In the genomic region with DNA sequence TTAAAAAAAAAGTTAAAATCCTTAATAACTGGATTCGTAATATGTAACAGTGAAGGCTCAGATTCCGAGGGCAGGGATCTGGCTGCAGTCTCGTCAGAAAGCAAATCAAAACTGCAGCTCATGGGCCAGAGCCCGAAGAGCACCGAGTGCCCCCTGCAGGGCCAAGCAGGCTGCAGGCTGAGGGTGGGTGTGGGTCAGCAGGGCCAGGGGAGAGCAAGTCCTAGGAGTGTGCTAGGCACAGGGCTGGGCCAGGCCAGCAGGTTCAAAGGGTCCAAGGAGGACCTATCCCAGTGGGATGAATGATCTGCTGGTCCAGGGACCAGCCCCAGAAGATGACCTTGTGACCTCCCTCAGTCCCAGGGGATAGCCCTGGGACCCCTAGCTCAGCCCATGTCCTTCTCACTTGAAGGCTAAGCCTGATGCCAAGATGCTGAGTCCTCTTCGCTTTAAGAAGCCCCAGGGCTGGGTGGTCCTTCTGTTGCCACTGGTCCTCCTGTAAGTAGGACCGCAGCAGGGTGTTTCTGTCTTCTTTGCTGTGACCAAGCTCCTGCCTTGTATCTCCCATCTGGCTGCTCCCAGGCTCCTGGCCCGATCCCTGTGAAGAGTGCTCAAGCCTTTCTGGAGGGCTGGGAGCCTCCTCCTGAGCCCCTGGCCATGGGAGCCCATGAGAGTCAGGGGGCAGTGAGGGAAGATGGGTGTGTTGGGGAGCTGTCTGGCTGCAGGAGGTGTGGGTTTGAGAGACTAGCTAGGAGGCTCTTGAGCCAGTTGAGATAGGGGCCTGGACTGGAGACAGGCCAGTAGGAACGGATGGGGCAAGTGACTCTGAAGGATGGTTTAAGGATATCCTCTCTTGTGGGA, we compare ENCODE assay signal across 16 cellular contexts.
DNase-seq lines count a peak whose midpoint lies in the region; ATAC-seq, FAIRE-seq and TF ChIP-seq lines count a peak whose summit lies in the region.
"Had no signal": no experiment of that assay in that cellular context is flagged by ENCODE, and none has a peak within 500 bp of the region (broad histone marks: within the 10 kb centered on the region; RNA-seq: fewer than 3 reads in every experiment).

No MANE protein-coding gene starts in this region.

- no peaks in the 10 kb centered on the region for H3K9me3 Mint-ChIP-seq in natural killer cell treated with Interleukin-12 subunit alpha and Interleukin-12 subunit beta and Interleukin-15 and Interleukin-18, amount 100 ng/mL, for 72 hours
- H3K9me3 Mint-ChIP-seq in natural killer cell (no peaks in the 10 kb centered on the region), neural crest cell (no peaks in the 10 kb centered on the region)
- H3K9me3 Mint-ChIP-seq: naive B cell had no signal

- peaks cover 9 to 11% of the 10 kb centered on the region in 2 donors for H3K27me3 Mint-ChIP-seq in natural killer cell treated with Interleukin-12 subunit alpha and Interleukin-12 subunit beta and Interleukin-15 and Interleukin-18, amount 100 ng/mL, for 72 hours
- H3K27me3 Mint-ChIP-seq in natural killer cell (ENCODE audit: low read depth in 2 of 2): peaks cover 0 to 5% of the 10 kb centered on the region in 2 donors
- peaks cover 53% of the 10 kb centered on the region for H3K27me3 Mint-ChIP-seq in neural crest cell (ENCODE audit: low read depth)

- peaks cover 6% of the 10 kb centered on the region for H3F3A ChIP-seq in PC-9 (ENCODE audit: insufficient read depth, low read depth)

- H3K27me3 ChIP-seq in PC-9 (ENCODE audit: insufficient read depth, low read depth): no peaks in the 10 kb centered on the region
- H3K27me3 ChIP-seq: MG63 had no signal

- H3K27ac ChIP-seq in PC-9: no peak overlapping the region

- peak; percentile 51 for DNase-seq in natural killer cell treated with Interleukin-12 subunit alpha and Interleukin-12 subunit beta and Interleukin-15 and Interleukin-18, amount 100 ng/mL, for 72 hours (ENCODE audit: low spot score)
- DNase-seq in natural killer cell: no peak
- DNase-seq in fibroblast of mammary gland (ENCODE audit: low read depth): no peak
- DNase-seq in neural crest cell (ENCODE audit: low read depth, low spot score): no peak
- DNase-seq in PC-9: no peak
- DNase-seq in AG08396 (ENCODE audit: low spot score): no peak
- DNase-seq in KBM-7: no peak
- no peak for DNase-seq in GM19239 (ENCODE audit: insufficient read length, low spot score)
- DNase-seq: DMS79 treated with DMSO at 0.1 percent for 48 hours; MG63; naive B cell; PC-3; stimulated activated CD4-positive, alpha-beta T cell treated with anti-CD3 and anti-CD28 coated beads, Interleukin-12 subunit alpha, Interleukin-12 subunit beta, amount 100 ng/mL, for 4 hours had no signal

- H3K4me1 ChIP-seq in PC-9 (replicated peaks; ENCODE audit: insufficient read depth): peaks cover 7% of the 10 kb centered on the region

- H3K36me3 ChIP-seq in PC-9 (ENCODE audit: low read depth): no peaks in the 10 kb centered on the region
- H3K36me3 ChIP-seq: MG63 had no signal

- no peak for FAIRE-seq in GM19239 (lab: Jason Lieb, UNC)
- FAIRE-seq: colon, GM12892, islet of Langerhans had no signal

- no peaks in the 10 kb centered on the region for H3K36me3 Mint-ChIP-seq in natural killer cell treated with Interleukin-12 subunit alpha and Interleukin-12 subunit beta and Interleukin-15 and Interleukin-18, amount 100 ng/mL, for 72 hours
- H3K36me3 Mint-ChIP-seq in natural killer cell (no peaks in the 10 kb centered on the region), neural crest cell (ENCODE audit: low read depth) (no peaks in the 10 kb centered on the region)
- H3K36me3 Mint-ChIP-seq: naive B cell had no signal

- POLR2A ChIA-PET in PC-9 (lab: Charles Lee; ENCODE audit: unreplicated experiment): no interaction called here

- no peak for ATAC-seq in natural killer cell treated with Interleukin-12 subunit alpha and Interleukin-12 subunit beta and Interleukin-15 and Interleukin-18, amount 100 ng/mL, for 72 hours
- no peak for ATAC-seq in natural killer cell
- ATAC-seq: PC-3 had no signal

- no peaks in the 10 kb centered on the region for H3K9me2 ChIP-seq in PC-9 (ENCODE audit: insufficient read depth)

- H3K79me2 ChIP-seq in PC-9 (ENCODE audit: low read depth): no peaks in the 10 kb centered on the region

- no peak overlapping the region for H3K4me2 ChIP-seq in PC-9

- CTCF ChIA-PET in PC-9 (lab: Charles Lee): no interaction called here

- peak overlapping the region; percentile 13 to 78 for H3K27ac Mint-ChIP-seq in natural killer cell treated with Interleukin-12 subunit alpha and Interleukin-12 subunit beta and Interleukin-15 and Interleukin-18, amount 100 ng/mL, for 72 hours
- H3K27ac Mint-ChIP-seq in natural killer cell (no peak overlapping the region), neural crest cell (ENCODE audit: unreplicated experiment) (peak overlapping the region; percentile 12)
- H3K27ac Mint-ChIP-seq: naive B cell had no signal

- H4K20me1 ChIP-seq in PC-9 (ENCODE audit: insufficient read depth): no peaks in the 10 kb centered on the region

- TF ChIP-seq CTCF in natural killer cell (IDR thresholded peaks at IDR 0.05): no peak
- TF ChIP-seq CTCF in fibroblast of mammary gland (conservative IDR thresholded peaks at IDR 0.05; ENCODE audit: control insufficient read depth, insufficient read depth, low read depth, low read length): peak; percentile 5
- no peak for TF ChIP-seq CTCF in neural crest cell (conservative IDR thresholded peaks at IDR 0.05)
- TF ChIP-seq CTCF in PC-9 (conservative IDR thresholded peaks at IDR 0.05): no peak

- H3K4me3 ChIP-seq in fibroblast of mammary gland (ENCODE audit: control insufficient read depth, low read depth, low read length): no peak overlapping the region
- H3K4me3 ChIP-seq in PC-9: no peak overlapping the region
- H3K4me3 ChIP-seq: MG63 had no signal

- in situ Hi-C loops in KBM-7 (cut with MboI; ENCODE audit: low pct_unique_long_range_greater_than_20kb, low sequenced_read_pairs): no loop called here

- no TSS peak for BruUV-seq in PC-9 (replicated peaks; lab: Mats Ljungman, UMichigan)

- H3K9me3 ChIP-seq in PC-9 (ENCODE audit: insufficient read depth, low read depth): no peaks in the 10 kb centered on the region
- H3K9me3 ChIP-seq: MG63 had no signal

- H2AFZ ChIP-seq in PC-9: no peak overlapping the region

- intact Hi-C loops in natural killer cell (cut with micrococcal nuclease) (no loop called here), PC-9 (cut with micrococcal nuclease; ENCODE audit: unreplicated experiment) (loop anchor here (10.0 kb wide), 1 partner anchor 261 kb away; no protein-coding TSS in a partner anchor)

- H3K4me3 Mint-ChIP-seq in natural killer cell treated with Interleukin-12 subunit alpha and Interleukin-12 subunit beta and Interleukin-15 and Interleukin-18, amount 100 ng/mL, for 72 hours: peak overlapping the region; percentile 66
- H3K4me3 Mint-ChIP-seq in natural killer cell: no peak overlapping the region
- H3K4me3 Mint-ChIP-seq in neural crest cell: no peak overlapping the region
- H3K4me3 Mint-ChIP-seq: naive B cell had no signal

- peaks cover 29 to 32% of the 10 kb centered on the region in 2 donors for H3K4me1 Mint-ChIP-seq in natural killer cell treated with Interleukin-12 subunit alpha and Interleukin-12 subunit beta and Interleukin-15 and Interleukin-18, amount 100 ng/mL, for 72 hours (ENCODE audit: low read depth in 2 of 2)
- H3K4me1 Mint-ChIP-seq in natural killer cell: peaks cover 21 to 39% of the 10 kb centered on the region in 2 donors
- H3K4me1 Mint-ChIP-seq in neural crest cell: peaks cover 19% of the 10 kb centered on the region
- H3K4me1 Mint-ChIP-seq: naive B cell had no signal

Comparison
In these comparisons a context has a peak if more than half of its experiments do, and no peak if none do; other contexts are left out.
1. H3K27ac Mint-ChIP-seq: peak in natural killer cell treated with Interleukin-12 subunit alpha and Interleukin-12 subunit beta and Interleukin-15 and Interleukin-18, amount 100 ng/mL, for 72 hours (2 of 2) and neural crest cell (single experiment); none in natural killer cell (0 of 2).